In genomic region chr1:230682882-230683610, GRCh38 we compare ENCODE assay signal across 16 cellular contexts. TPM values are rescaled to one million over a fixed set of nuclear protein-coding genes. Genes with fewer than 3 reads are reported as not detected.
DNase-seq lines count a peak whose midpoint lies in the region; TF ChIP-seq lines count a peak whose summit lies in the region.
"Had no signal": no experiment of that assay in that cellular context is flagged by ENCODE, and none has a peak within 500 bp of the region (broad histone marks: within the 10 kb centered on the region; RNA-seq: fewer than 3 reads in every experiment).

No MANE protein-coding gene starts in this region.

- H3K27ac Mint-ChIP-seq in immature natural killer cell, result peak overlapping the region; percentile 72 to 87 (median 76)
- H3K27ac Mint-ChIP-seq in activated CD4-positive, alpha-beta memory T cell treated with anti-CD3 and anti-CD28 coated beads, Interleukin-2, amount 10 ng/mL, durations not matched to agents 7 days and 5 days, result no peak overlapping the region
- no peak overlapping the region for H3K27ac Mint-ChIP-seq in activated naive CD4-positive, alpha-beta T cell treated with anti-CD3 and anti-CD28 coated beads, Interleukin-2, amount 10 ng/mL, durations not matched to agents 7 days and 5 days
- H3K27ac Mint-ChIP-seq: activated CD4-positive, alpha-beta T cell treated with anti-CD3 and anti-CD28 coated beads for 36 hours had no signal

- DNase-seq in AG04450 (ENCODE audit: low read depth, low spot score), result peak; percentile 49
- peak; percentile 80 for DNase-seq in HCEC 1CT
- peak; percentile 55 for DNase-seq in mammary epithelial cell
- DNase-seq in immature natural killer cell, result peak; percentile 3 to 28 (median 22)
- DNase-seq in activated CD4-positive, alpha-beta memory T cell treated with anti-CD3 and anti-CD28 coated beads, Interleukin-2, amount 10 ng/mL, durations not matched to agents 7 days and 5 days, result no peak
- no peak for DNase-seq in activated naive CD4-positive, alpha-beta T cell treated with anti-CD3 and anti-CD28 coated beads, Interleukin-2, amount 10 ng/mL, durations not matched to agents 7 days and 5 days
- DNase-seq in GM10266 (ENCODE audit: extremely low spot score), result no peak
- no peak for DNase-seq in H4 (ENCODE audit: low spot score)
- DNase-seq: activated CD4-positive, alpha-beta T cell treated with anti-CD3 and anti-CD28 coated beads for 36 hours; activated effector memory CD4-positive, alpha-beta T cell treated with anti-CD3 and anti-CD28 coated beads, Interleukin-2, amount 50 U/mL, for 16 hours; effector memory CD4-positive, alpha-beta T cell; NCI-H748 treated with DMSO at 0.1 percent for 48 hours had no signal

- H3K27me3 ChIP-seq in AG04450 (ENCODE audit: control insufficient read depth, insufficient read depth, low read length) (no peaks in the 10 kb centered on the region), mammary epithelial cell (ENCODE audit: insufficient read depth, low read length) (no peaks in the 10 kb centered on the region)
- H3K27me3 ChIP-seq: BLaER1 treated with 17β-estradiol and CSF1 and Interleukin-3, amounts not matched to agents 10 nM and 100 nM had no signal

- H3K4me1 Mint-ChIP-seq in immature natural killer cell, result peaks cover 18 to 23% of the 10 kb centered on the region in 2 donors
- peaks cover 17% of the 10 kb centered on the region for H3K4me1 Mint-ChIP-seq in activated CD4-positive, alpha-beta memory T cell treated with anti-CD3 and anti-CD28 coated beads, Interleukin-2, amount 10 ng/mL, durations not matched to agents 7 days and 5 days
- peaks cover 3% of the 10 kb centered on the region for H3K4me1 Mint-ChIP-seq in activated naive CD4-positive, alpha-beta T cell treated with anti-CD3 and anti-CD28 coated beads, Interleukin-2, amount 10 ng/mL, durations not matched to agents 7 days and 5 days
- H3K4me1 Mint-ChIP-seq: activated CD4-positive, alpha-beta T cell treated with anti-CD3 and anti-CD28 coated beads for 36 hours; neural crest cell had no signal

- H3K4me3 Mint-ChIP-seq in immature natural killer cell, result peak overlapping the region; percentile 27 to 76 (median 71)
- no peak overlapping the region for H3K4me3 Mint-ChIP-seq in activated CD4-positive, alpha-beta memory T cell treated with anti-CD3 and anti-CD28 coated beads, Interleukin-2, amount 10 ng/mL, durations not matched to agents 7 days and 5 days
- no peak overlapping the region for H3K4me3 Mint-ChIP-seq in activated naive CD4-positive, alpha-beta T cell treated with anti-CD3 and anti-CD28 coated beads, Interleukin-2, amount 10 ng/mL, durations not matched to agents 7 days and 5 days
- H3K4me3 Mint-ChIP-seq: activated CD4-positive, alpha-beta T cell treated with anti-CD3 and anti-CD28 coated beads for 36 hours; neural crest cell had no signal

- 86% methylated on average over 9 of the region's 9 CpGs for WGBS in mammary epithelial cell (ENCODE audit: low coverage, missing lambda C conversion rate)

- H3K4me3 ChIP-seq in AG04450 (ENCODE audit: low read depth, low read length) (no peak overlapping the region), mammary epithelial cell (replicated peaks in 1 of 3; ENCODE audit: insufficient read depth in 1 of 3, low read depth in 2 of 3, low read length in 3 of 3) (no peak overlapping the region)
- H3K4me3 ChIP-seq: BLaER1 treated with 17β-estradiol and CSF1 and Interleukin-3, amounts not matched to agents 10 nM and 100 nM; SK-N-MC had no signal

- no peak overlapping the region for H2AFZ ChIP-seq in mammary epithelial cell (ENCODE audit: low read depth, low read length)

- no TSS peak for BruUV-seq in mammary epithelial cell (replicated peaks; lab: Mats Ljungman, UMichigan)

- no peak overlapping the region for H3K4me2 ChIP-seq in mammary epithelial cell (ENCODE audit: insufficient read depth, low read depth, low read length)
- H3K4me2 ChIP-seq: BLaER1 treated with 17β-estradiol and CSF1 and Interleukin-3, amounts not matched to agents 10 nM and 100 nM had no signal

- CTCF ChIA-PET in AG04450 (lab: Charles Lee), result interaction anchor here (1.4 to 1.9 kb wide), 2 partner anchors 41 to 90 kb away, joined by 6 to 11 read pairs; no protein-coding TSS in a partner anchor
- CTCF ChIA-PET in mammary epithelial cell (lab: Charles Lee; ENCODE audit: low non-redundant PET), result no interaction called here
- CTCF ChIA-PET in activated CD4-positive, alpha-beta memory T cell treated with anti-CD3 and anti-CD28 coated beads, Interleukin-2, amount 10 ng/mL, durations not matched to agents 7 days and 5 days (lab: Charles Lee), result interaction anchor here (1.1 kb wide), 1 partner anchor 40 kb away, joined by 3 read pairs; no protein-coding TSS in a partner anchor
- CTCF ChIA-PET in activated naive CD4-positive, alpha-beta T cell treated with anti-CD3 and anti-CD28 coated beads, Interleukin-2, amount 10 ng/mL, durations not matched to agents 7 days and 5 days (lab: Charles Lee), result no interaction called here

- H3K9me3 ChIP-seq in AG04450 (ENCODE audit: control insufficient read depth, insufficient read depth, low read length), result no peaks in the 10 kb centered on the region
- no peaks in the 10 kb centered on the region for H3K9me3 ChIP-seq in mammary epithelial cell (replicated peaks; ENCODE audit: insufficient read depth, low read length)
- H3K9me3 ChIP-seq: BLaER1 treated with 17β-estradiol and CSF1 and Interleukin-3, amounts not matched to agents 10 nM and 100 nM had no signal

- intact Hi-C loops in mammary epithelial cell (cut with micrococcal nuclease), result loop anchor here (2.0 kb wide), 1 partner anchor 48 kb away; no protein-coding TSS in a partner anchor

- POLR2A ChIA-PET in AG04450 (lab: Yijun Ruan, JAX), result interaction anchor here (0.6 to 0.7 kb wide), 2 partner anchors 37 to 480 kb away, joined by 3 to 4 read pairs; no protein-coding TSS in a partner anchor
- POLR2A ChIA-PET in activated CD4-positive, alpha-beta memory T cell treated with anti-CD3 and anti-CD28 coated beads, Interleukin-2, amount 10 ng/mL, durations not matched to agents 7 days and 5 days (lab: Charles Lee), result interaction anchor here (1.7 kb wide), 1 partner anchor 40 kb away, joined by 4 read pairs; no protein-coding TSS in a partner anchor

- peaks cover 42 to 79% (median 55%) of the 10 kb centered on the region in 3 donors for H3K36me3 Mint-ChIP-seq in immature natural killer cell
- peaks cover 54% of the 10 kb centered on the region for H3K36me3 Mint-ChIP-seq in activated CD4-positive, alpha-beta memory T cell treated with anti-CD3 and anti-CD28 coated beads, Interleukin-2, amount 10 ng/mL, durations not matched to agents 7 days and 5 days (ENCODE audit: low read depth)
- peaks cover 36% of the 10 kb centered on the region for H3K36me3 Mint-ChIP-seq in activated naive CD4-positive, alpha-beta T cell treated with anti-CD3 and anti-CD28 coated beads, Interleukin-2, amount 10 ng/mL, durations not matched to agents 7 days and 5 days

- no peak overlapping the region for H3K27ac ChIP-seq in AG04450 (ENCODE audit: low read depth, low read length)
- H3K27ac ChIP-seq in mammary epithelial cell (ENCODE audit: insufficient read depth, low read depth, low read length), result no peak overlapping the region
- H3K27ac ChIP-seq: BLaER1 treated with 17β-estradiol and CSF1 and Interleukin-3, amounts not matched to agents 10 nM and 100 nM; HL-60; SK-N-MC had no signal

- H3K9ac ChIP-seq in mammary epithelial cell (ENCODE audit: insufficient read depth, low read length), result no peak overlapping the region
- H3K9ac ChIP-seq: BLaER1 treated with 17β-estradiol and CSF1 and Interleukin-3, amounts not matched to agents 10 nM and 100 nM had no signal

- H3K4me1 ChIP-seq in mammary epithelial cell (ENCODE audit: insufficient read depth, low read length), result peaks cover 30% of the 10 kb centered on the region
- H3K4me1 ChIP-seq: BLaER1 treated with 17β-estradiol and CSF1 and Interleukin-3, amounts not matched to agents 10 nM and 100 nM had no signal

- no peaks in the 10 kb centered on the region for H4K20me1 ChIP-seq in mammary epithelial cell (ENCODE audit: insufficient read depth, low read length)

- TF ChIP-seq CTCF in AG04450 (IDR thresholded peaks at IDR 0.05; ENCODE audit: low read depth, low read length) (no peak), mammary epithelial cell (conservative IDR thresholded peaks at IDR 0.05 in 1 of 2, IDR thresholded peaks at IDR 0.05 in 1 of 2; ENCODE audit: extremely low read depth in 1 of 2, insufficient read depth in 1 of 2, low read depth in 1 of 2, low read length in 2 of 2) (no peak), GM10266 (IDR thresholded peaks at IDR 0.05; ENCODE audit: control insufficient read depth, insufficient read depth, low read depth, missing control alignments) (no peak)

- H3K79me2 ChIP-seq in mammary epithelial cell (ENCODE audit: insufficient read depth, low read length), result no peaks in the 10 kb centered on the region

- no peaks in the 10 kb centered on the region for H3K27me3 Mint-ChIP-seq in immature natural killer cell (ENCODE audit: low read depth in 3 of 3)
- H3K27me3 Mint-ChIP-seq in activated CD4-positive, alpha-beta memory T cell treated with anti-CD3 and anti-CD28 coated beads, Interleukin-2, amount 10 ng/mL, durations not matched to agents 7 days and 5 days, result no peaks in the 10 kb centered on the region
- no peaks in the 10 kb centered on the region for H3K27me3 Mint-ChIP-seq in activated naive CD4-positive, alpha-beta T cell treated with anti-CD3 and anti-CD28 coated beads, Interleukin-2, amount 10 ng/mL, durations not matched to agents 7 days and 5 days
- H3K27me3 Mint-ChIP-seq: activated CD4-positive, alpha-beta T cell treated with anti-CD3 and anti-CD28 coated beads for 36 hours had no signal

- H3K9me3 Mint-ChIP-seq in immature natural killer cell, result no peaks in the 10 kb centered on the region
- no peaks in the 10 kb centered on the region for H3K9me3 Mint-ChIP-seq in activated CD4-positive, alpha-beta memory T cell treated with anti-CD3 and anti-CD28 coated beads, Interleukin-2, amount 10 ng/mL, durations not matched to agents 7 days and 5 days
- no peaks in the 10 kb centered on the region for H3K9me3 Mint-ChIP-seq in activated naive CD4-positive, alpha-beta T cell treated with anti-CD3 and anti-CD28 coated beads, Interleukin-2, amount 10 ng/mL, durations not matched to agents 7 days and 5 days
- H3K9me3 Mint-ChIP-seq: neural crest cell had no signal

- in situ Hi-C loops in mammary epithelial cell (cut with MboI; ENCODE audit: low sequenced_read_pairs in 2 of 2), result no loop called here

- dilution Hi-C loops in mammary epithelial cell (cut with HindIII; ENCODE audit: low sequenced_read_pairs), result no loop called here

- peaks cover 19% of the 10 kb centered on the region for H3K36me3 ChIP-seq in mammary epithelial cell (ENCODE audit: insufficient read depth, low read length)

RNA-seq across cellular contexts. Expression of gene AGT, which starts 30.9 kb away (rescaled TPM):
- 6.2 and 8.4 TPM in 2 replicates for polyA plus RNA-seq in AG04450 (2011; rRNA removed)
- 1.8 and 2.9 TPM in 2 replicates for polyA minus RNA-seq in AG04450 (2011; rRNA and poly(A)+ RNA removed)
- under 1 TPM in 1 of 2 donors, not detected in 1; 0.17 TPM for total RNA-seq in mammary epithelial cell
- not detected for polyA plus RNA-seq in mammary epithelial cell
- not detected for polyA minus RNA-seq in mammary epithelial cell
- polyA plus RNA-seq in immature natural killer cell, result not detected
- not detected for total RNA-seq in activated CD4-positive, alpha-beta memory T cell treated with anti-CD3 and anti-CD28 coated beads, Interleukin-2, amount 10 ng/mL, durations not matched to agents 7 days and 5 days
- 66.1 and 72.7 TPM in 2 replicates for total RNA-seq in H4 (2014; rRNA removed; shearing (Covaris generic))
- total RNA-seq: activated CD4-positive, alpha-beta T cell treated with anti-CD3 and anti-CD28 coated beads for 36 hours had no signal

RNA-seq across cellular contexts. Expression of gene COG2, which starts 40.8 kb away (rescaled TPM):
- polyA plus RNA-seq in AG04450 (2011; rRNA removed), result 16.7 and 21.5 TPM in 2 replicates
- polyA minus RNA-seq in AG04450 (2011; rRNA and poly(A)+ RNA removed), result 13.1 and 14.6 TPM in 2 replicates
- total RNA-seq in mammary epithelial cell, result 10 to 100 TPM; 16.7 to 17.7 TPM
- polyA plus RNA-seq in mammary epithelial cell, result 11.0 TPM
- 20.8 TPM for polyA minus RNA-seq in mammary epithelial cell
- 10 to 100 TPM; 22.4 to 32.8 (median 28.1) TPM for polyA plus RNA-seq in immature natural killer cell
- total RNA-seq in activated CD4-positive, alpha-beta memory T cell treated with anti-CD3 and anti-CD28 coated beads, Interleukin-2, amount 10 ng/mL, durations not matched to agents 7 days and 5 days, result 10 to 100 TPM; 22.3 to 29.1 TPM
- total RNA-seq in H4 (2014; rRNA removed; shearing (Covaris generic)), result 31.1 and 32.6 TPM in 2 replicates

Comparison
In these comparisons a context has a peak if more than half of its experiments do, and no peak if none do; other contexts are left out.
1. DNase-seq: peak in AG04450 (single experiment), HCEC 1CT (single experiment), mammary epithelial cell (single experiment) and immature natural killer cell (3 of 3); none in activated CD4-positive, alpha-beta memory T cell treated with anti-CD3 and anti-CD28 coated beads, Interleukin-2, amount 10 ng/mL, durations not matched to agents 7 days and 5 days (single experiment), activated naive CD4-positive, alpha-beta T cell treated with anti-CD3 and anti-CD28 coated beads, Interleukin-2, amount 10 ng/mL, durations not matched to agents 7 days and 5 days (single experiment), GM10266 (single experiment) and H4 (single experiment).
2. H3K27ac Mint-ChIP-seq: peak in immature natural killer cell (6 of 6); none in activated CD4-positive, alpha-beta memory T cell treated with anti-CD3 and anti-CD28 coated beads, Interleukin-2, amount 10 ng/mL, durations not matched to agents 7 days and 5 days (single experiment) and activated naive CD4-positive, alpha-beta T cell treated with anti-CD3 and anti-CD28 coated beads, Interleukin-2, amount 10 ng/mL, durations not matched to agents 7 days and 5 days (single experiment).
3. H3K4me3 Mint-ChIP-seq: peak in immature natural killer cell (5 of 5); none in activated CD4-positive, alpha-beta memory T cell treated with anti-CD3 and anti-CD28 coated beads, Interleukin-2, amount 10 ng/mL, durations not matched to agents 7 days and 5 days (single experiment) and activated naive CD4-positive, alpha-beta T cell treated with anti-CD3 and anti-CD28 coated beads, Interleukin-2, amount 10 ng/mL, durations not matched to agents 7 days and 5 days (single experiment).
4. RNA of gene AGT, which starts 30.9 kb away (total RNA-seq): 66.1 to 72.7 TPM in H4; 0.17 TPM in mammary epithelial cell and not detected in activated CD4-positive, alpha-beta memory T cell treated with anti-CD3 and anti-CD28 coated beads, Interleukin-2, amount 10 ng/mL, durations not matched to agents 7 days and 5 days; every median in the first group is over 10 times any median in the second.
5. CTCF ChIA-PET loops: an anchor here in AG04450 (1.4 to 1.9 kb wide) and activated CD4-positive, alpha-beta memory T cell treated with anti-CD3 and anti-CD28 coated beads, Interleukin-2, amount 10 ng/mL, durations not matched to agents 7 days and 5 days (1.1 kb wide); none called in mammary epithelial cell and activated naive CD4-positive, alpha-beta T cell treated with anti-CD3 and anti-CD28 coated beads, Interleukin-2, amount 10 ng/mL, durations not matched to agents 7 days and 5 days.